ENCODE assay signal across 16 cellular contexts in the genomic region with DNA sequence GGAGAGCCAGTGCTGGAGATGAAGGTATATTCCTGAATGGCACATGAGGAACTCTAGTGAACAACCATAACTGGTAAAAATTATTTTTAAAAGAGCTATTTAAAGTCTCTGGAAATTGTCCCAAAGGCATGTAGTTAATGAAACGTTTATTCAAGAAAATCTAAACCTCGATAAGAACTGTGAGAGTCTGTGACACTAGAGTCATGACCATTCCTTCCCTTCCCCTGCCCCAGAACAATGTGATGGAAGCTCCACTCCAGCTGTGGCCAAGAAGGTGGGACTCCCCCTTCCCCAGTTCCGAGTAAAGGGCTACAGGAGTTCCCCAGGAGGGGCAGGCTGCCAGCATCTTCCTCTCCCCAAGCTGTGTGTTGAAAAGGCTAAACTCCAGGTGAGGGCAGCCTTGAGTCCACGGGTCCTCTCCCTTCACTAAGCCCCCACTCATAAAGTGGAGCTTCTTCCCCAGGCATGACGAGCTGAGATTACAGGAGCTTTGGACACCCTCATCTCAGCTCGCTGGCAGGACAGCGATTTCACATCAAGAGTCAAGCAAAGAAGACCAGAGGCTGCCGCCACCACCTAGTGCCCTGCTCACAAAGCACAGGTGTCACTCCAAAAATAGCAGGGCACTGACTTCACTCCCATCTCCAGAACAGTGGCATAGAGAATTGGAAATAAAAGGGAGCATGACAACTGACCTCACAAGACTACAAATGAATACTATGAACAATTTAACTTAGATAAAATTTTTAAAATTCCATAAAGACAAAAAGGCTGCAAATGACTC.
A peak's percentile ranks its signal among the peaks of the same experiment; 100 is the strongest.
DNase-seq lines count a peak whose midpoint lies in the region; ATAC-seq and TF ChIP-seq lines count a peak whose summit lies in the region.
"Had no signal": no experiment of that assay in that cellular context is flagged by ENCODE, and none has a peak within 500 bp of the region (broad histone marks: within the 10 kb centered on the region; RNA-seq: fewer than 3 reads in every experiment).

No MANE protein-coding gene starts in this region.

- no peak overlapping the region for H3K4me3 Mint-ChIP-seq in activated CD8-positive, alpha-beta T cell treated with anti-CD3 and anti-CD28 coated beads for 36 hours
- no peak overlapping the region for H3K4me3 Mint-ChIP-seq in activated CD8-positive, alpha-beta T cell treated with anti-CD3 and anti-CD28 coated beads, Interleukin-2, amount 10 ng/mL, durations not matched to agents 7 days and 5 days
- H3K4me3 Mint-ChIP-seq in naive thymus-derived CD8-positive, alpha-beta T cell = no peak overlapping the region
- H3K4me3 Mint-ChIP-seq: activated T-cell treated with anti-CD3 and anti-CD28 coated beads, Interleukin-2, amount 50 U/mL, for 4 hours; HFFc6; stimulated activated naive CD8-positive, alpha-beta T cell treated with anti-CD3 and anti-CD28 coated beads, Interleukin-15, amount 100 ng/mL, for 72 hours had no signal

- H3K36me3 Mint-ChIP-seq in activated CD8-positive, alpha-beta T cell treated with anti-CD3 and anti-CD28 coated beads for 36 hours (ENCODE audit: low read depth) = peaks cover 6% of the 10 kb centered on the region
- H3K36me3 Mint-ChIP-seq in activated CD8-positive, alpha-beta T cell treated with anti-CD3 and anti-CD28 coated beads, Interleukin-2, amount 10 ng/mL, durations not matched to agents 7 days and 5 days (ENCODE audit: low read depth) = peaks cover 7% of the 10 kb centered on the region
- H3K36me3 Mint-ChIP-seq in naive thymus-derived CD8-positive, alpha-beta T cell = peaks cover 0 to 12% (median 7%) of the 10 kb centered on the region in 3 donors

- WGBS in thyroid gland, 2 donors = 31 to 35% methylated on average over 8 of the region's 8 CpGs

- H3K27me3 ChIP-seq in Panc1 (ENCODE audit: control insufficient read depth, insufficient read depth, low read length) (no peaks in the 10 kb centered on the region), thyroid gland (no peaks in the 10 kb centered on the region)
- H3K27me3 ChIP-seq: adrenal gland had no signal

- no peak for TF ChIP-seq CTCF in activated CD8-positive, alpha-beta T cell treated with anti-CD3 and anti-CD28 coated beads for 36 hours (IDR thresholded peaks at IDR 0.05)
- TF ChIP-seq CTCF in Panc1 (IDR thresholded peaks at IDR 0.05) = peak; percentile 53
- no peak for TF ChIP-seq CTCF in thyroid gland (IDR thresholded peaks at IDR 0.05)

- CTCF ChIA-PET in activated CD8-positive, alpha-beta T cell treated with anti-CD3 and anti-CD28 coated beads for 36 hours (lab: Charles Lee) = interaction anchor here (0.6 kb wide), 1 partner anchor 12 kb away, joined by 3 read pairs; no protein-coding TSS in a partner anchor
- CTCF ChIA-PET in activated CD8-positive, alpha-beta T cell treated with anti-CD3 and anti-CD28 coated beads, Interleukin-2, amount 10 ng/mL, durations not matched to agents 7 days and 5 days (lab: Charles Lee) = interaction anchor here (0.7 to 1.4 kb wide), 4 partner anchors 9 to 180 kb away, joined by 3 to 6 read pairs (median 4); no protein-coding TSS in a partner anchor
- CTCF ChIA-PET in Panc1 (lab: Charles Lee) = no interaction called here

- peaks cover 11% of the 10 kb centered on the region for H3K9me3 Mint-ChIP-seq in activated CD8-positive, alpha-beta T cell treated with anti-CD3 and anti-CD28 coated beads for 36 hours
- H3K9me3 Mint-ChIP-seq in activated CD8-positive, alpha-beta T cell treated with anti-CD3 and anti-CD28 coated beads, Interleukin-2, amount 10 ng/mL, durations not matched to agents 7 days and 5 days (ENCODE audit: insufficient read depth) = no peaks in the 10 kb centered on the region
- H3K9me3 Mint-ChIP-seq in naive thymus-derived CD8-positive, alpha-beta T cell = peaks cover 0 to 24% (median 12%) of the 10 kb centered on the region in 9 donors

- H3K4me1 Mint-ChIP-seq in activated CD8-positive, alpha-beta T cell treated with anti-CD3 and anti-CD28 coated beads for 36 hours (ENCODE audit: low read depth) = no peaks in the 10 kb centered on the region
- no peaks in the 10 kb centered on the region for H3K4me1 Mint-ChIP-seq in activated CD8-positive, alpha-beta T cell treated with anti-CD3 and anti-CD28 coated beads, Interleukin-2, amount 10 ng/mL, durations not matched to agents 7 days and 5 days (ENCODE audit: low read depth)
- H3K4me1 Mint-ChIP-seq in naive thymus-derived CD8-positive, alpha-beta T cell = no peaks in the 10 kb centered on the region

- no peak overlapping the region for H3K27ac Mint-ChIP-seq in activated CD8-positive, alpha-beta T cell treated with anti-CD3 and anti-CD28 coated beads for 36 hours
- H3K27ac Mint-ChIP-seq in activated CD8-positive, alpha-beta T cell treated with anti-CD3 and anti-CD28 coated beads, Interleukin-2, amount 10 ng/mL, durations not matched to agents 7 days and 5 days = no peak overlapping the region
- no peak overlapping the region for H3K27ac Mint-ChIP-seq in naive thymus-derived CD8-positive, alpha-beta T cell
- H3K27ac Mint-ChIP-seq: HFFc6 had no signal

- H3K4me3 ChIP-seq in Panc1 (ENCODE audit: low read depth in 2 of 2, low read length in 2 of 2) = no peak overlapping the region
- no peak overlapping the region for H3K4me3 ChIP-seq in thyroid gland (replicated peaks in 1 of 3)
- H3K4me3 ChIP-seq: adrenal gland had no signal

- BruUV-seq in Panc1 (replicated peaks; lab: Mats Ljungman, UMichigan) = no TSS peak

- no peak for TF ChIP-seq POLR2A in thyroid gland (IDR thresholded peaks at IDR 0.05)

- H3K9me3 ChIP-seq in Panc1 (ENCODE audit: control insufficient read depth, insufficient read depth, low read depth, low read length) (peaks cover 9% of the 10 kb centered on the region; the same call in 1 of the 2 replicates), thyroid gland (no peaks in the 10 kb centered on the region)
- H3K9me3 ChIP-seq: adrenal gland had no signal

- ATAC-seq in activated CD8-positive, alpha-beta T cell treated with anti-CD3 and anti-CD28 coated beads for 36 hours = no peak
- ATAC-seq in activated CD8-positive, alpha-beta T cell treated with anti-CD3 and anti-CD28 coated beads, Interleukin-2, amount 10 ng/mL, durations not matched to agents 7 days and 5 days = no peak
- ATAC-seq in Panc1 = peak; percentile 49; the same call in 1 of the 2 replicates
- ATAC-seq in GM21576 (IDR thresholded peaks at IDR 0.05; ENCODE audit: unreplicated experiment) = no peak
- ATAC-seq in naive thymus-derived CD8-positive, alpha-beta T cell = no peak
- ATAC-seq: activated T-cell treated with anti-CD3 and anti-CD28 coated beads, Interleukin-2, amount 50 U/mL, for 4 hours; stimulated activated naive CD8-positive, alpha-beta T cell treated with anti-CD3 and anti-CD28 coated beads, Interleukin-15, amount 100 ng/mL, for 72 hours had no signal

- H3K27ac ChIP-seq in Panc1 (ENCODE audit: low read length) (no peak overlapping the region), thyroid gland (no peak overlapping the region)
- H3K27ac ChIP-seq: adrenal gland, KMS-11 had no signal

- intact Hi-C loops in activated CD8-positive, alpha-beta T cell treated with anti-CD3 and anti-CD28 coated beads for 36 hours (cut with micrococcal nuclease) = no loop called here
- intact Hi-C loops in Panc1 (cut with micrococcal nuclease; ENCODE audit: unreplicated experiment) (loop anchor here (10.0 kb wide), 1 partner anchor 122 kb away; a partner anchor contains a TSS), thyroid gland (cut with DNase I) (no loop called here)

- peaks cover 23% of the 10 kb centered on the region for H3K27me3 Mint-ChIP-seq in activated CD8-positive, alpha-beta T cell treated with anti-CD3 and anti-CD28 coated beads for 36 hours
- peaks cover 23% of the 10 kb centered on the region for H3K27me3 Mint-ChIP-seq in activated CD8-positive, alpha-beta T cell treated with anti-CD3 and anti-CD28 coated beads, Interleukin-2, amount 10 ng/mL, durations not matched to agents 7 days and 5 days (ENCODE audit: low read depth)
- H3K27me3 Mint-ChIP-seq in naive thymus-derived CD8-positive, alpha-beta T cell = peaks cover 12 to 22% (median 14%) of the 10 kb centered on the region in 5 donors

- H3K36me3 ChIP-seq in Panc1 (ENCODE audit: control insufficient read depth, insufficient read depth, low read length) (no peaks in the 10 kb centered on the region), thyroid gland (no peaks in the 10 kb centered on the region)
- H3K36me3 ChIP-seq: adrenal gland had no signal

- peak; percentile 7 for DNase-seq in activated CD8-positive, alpha-beta T cell treated with anti-CD3 and anti-CD28 coated beads for 36 hours
- no peak for DNase-seq in activated CD8-positive, alpha-beta T cell treated with anti-CD3 and anti-CD28 coated beads, Interleukin-2, amount 10 ng/mL, durations not matched to agents 7 days and 5 days
- DNase-seq in Panc1 (ENCODE audit: low read depth, low spot score) = no peak
- DNase-seq in iPS DF 4.7 (ENCODE audit: extremely low read depth, low spot score) = peak; percentile 9
- peak; percentile 6 to 18 for DNase-seq in thyroid gland
- DNase-seq in HPDE6-E6E7 (ENCODE audit: extremely low spot score) = no peak
- DNase-seq in naive thymus-derived CD8-positive, alpha-beta T cell = no peak
- DNase-seq: activated T-cell treated with anti-CD3 and anti-CD28 coated beads, Interleukin-2, amount 50 U/mL, for 4 hours; adrenal gland; GF-D8; HFFc6; NCI-H1417; NCI-H345; stimulated activated naive CD8-positive, alpha-beta T cell treated with anti-CD3 and anti-CD28 coated beads, Interleukin-15, amount 100 ng/mL, for 72 hours had no signal

- in situ Hi-C loops in Panc1 (cut with HindIII; ENCODE audit: low pct_unique_long_range_greater_than_20kb, low sequenced_read_pairs) = no loop called here

- POLR2A ChIA-PET in activated CD8-positive, alpha-beta T cell treated with anti-CD3 and anti-CD28 coated beads for 36 hours (lab: Charles Lee) = no interaction called here
- POLR2A ChIA-PET in activated CD8-positive, alpha-beta T cell treated with anti-CD3 and anti-CD28 coated beads, Interleukin-2, amount 10 ng/mL, durations not matched to agents 7 days and 5 days (lab: Charles Lee) = no interaction called here
- POLR2A ChIA-PET in Panc1 (lab: Charles Lee) = interaction anchor here (0.5 kb wide), 1 partner anchor 191 kb away, joined by 12 read pairs; no protein-coding TSS in a partner anchor
- POLR2A ChIA-PET in naive thymus-derived CD8-positive, alpha-beta T cell (lab: Charles Lee) = no interaction called here

- H3K4me1 ChIP-seq in Panc1 (ENCODE audit: control insufficient read depth, insufficient read depth, low read length) (no peaks in the 10 kb centered on the region), thyroid gland (no peaks in the 10 kb centered on the region)
- H3K4me1 ChIP-seq: adrenal gland had no signal

Comparison
In these comparisons a context has a peak if more than half of its experiments do, and no peak if none do; other contexts are left out.
1. DNase-seq: peak in activated CD8-positive, alpha-beta T cell treated with anti-CD3 and anti-CD28 coated beads for 36 hours (single experiment), iPS DF 4.7 (single experiment) and thyroid gland (2 of 2); none in activated CD8-positive, alpha-beta T cell treated with anti-CD3 and anti-CD28 coated beads, Interleukin-2, amount 10 ng/mL, durations not matched to agents 7 days and 5 days (single experiment), Panc1 (single experiment), HPDE6-E6E7 (single experiment) and naive thymus-derived CD8-positive, alpha-beta T cell (0 of 10).